ENCODE assay signal across 39 cellular contexts in genomic region chr5:153362026-153362425, GRCh38.
"Had no signal": no experiment of that assay in that cellular context is flagged by ENCODE, and none has a peak within 500 bp of the region (broad histone marks: within the 10 kb centered on the region; RNA-seq: fewer than 3 reads in every experiment).

No MANE protein-coding gene starts in this region.

- H3K4me1 Mint-ChIP-seq: central memory CD8-positive, alpha-beta T cell had no signal

- H3K27ac ChIP-seq: adrenal gland, ascending aorta, body of pancreas, brain microvascular endothelial cell, breast epithelium, cardiac muscle cell had no signal

- H3K27ac Mint-ChIP-seq: activated naive CD4-positive, alpha-beta T cell treated with anti-CD3 and anti-CD28 coated beads for 36 hours; activated naive CD4-positive, alpha-beta T cell treated with anti-CD3 and anti-CD28 coated beads, Interleukin-2, amount 10 ng/mL, durations not matched to agents 7 days and 5 days; activated naive CD4-positive, alpha-beta T cell treated with anti-CD3 and anti-CD28 coated beads, Interleukin-2, amount 50 U/mL, for 24 hours; activated naive CD4-positive, alpha-beta T cell treated with anti-CD3 and anti-CD28 coated beads, Interleukin-2, amount 50 U/mL, for 72 hours; activated naive CD8-positive, alpha-beta T cell; activated naive CD8-positive, alpha-beta T cell treated with anti-CD3 and anti-CD28 coated beads, Interleukin-2, amount 10 ng/mL, durations not matched to agents 7 days and 5 days; activated naive CD8-positive, alpha-beta T cell treated with anti-CD3 and anti-CD28 coated beads, Interleukin-2, amount 50 U/mL, for 24 hours; activated T-cell treated with anti-CD3 and anti-CD28 coated beads, Interleukin-2, amount 50 U/mL, for 24 hours; activated T-cell treated with anti-CD3 and anti-CD28 coated beads, Interleukin-2, amount 50 U/mL, for 72 hours; activated T-helper 1 cell treated with anti-CD3 and anti-CD28 coated beads, Interleukin-12 subunit alpha, Interleukin-12 subunit beta, Interleukin-2, Interleukin-4 antibody, amounts not matched to agents 30 ng/mL and 10 ng/mL and 1 ng/mL, durations not matched to agents 14 hours and 24 hours and 36 hours; activated T-helper 17 cell treated with anti-CD3 and anti-CD28 coated beads, Interleukin-2, amount 50 U/mL, for 72 hours; activated T-helper 2 cell treated with anti-CD3 and anti-CD28 coated beads, Interferon-gamma antibody, Interleukin-2, Interleukin-4, amounts not matched to agents 10 μg/mL and 5 μg/mL and 100 μg/mL, durations not matched to agents 14 hours and 24 hours and 36 hours; brain had no signal

- H3K27me3 ChIP-seq: adrenal gland, ascending aorta, body of pancreas, brain microvascular endothelial cell, breast epithelium, cardiac muscle cell had no signal

- H3K36me3 ChIP-seq: adrenal gland, ascending aorta, brain microvascular endothelial cell, breast epithelium, cardiac muscle cell had no signal

- H3K9me3 Mint-ChIP-seq: activated naive CD4-positive, alpha-beta T cell treated with anti-CD3 and anti-CD28 coated beads, Interleukin-2, amount 10 ng/mL, durations not matched to agents 7 days and 5 days; activated T-cell treated with anti-CD3 and anti-CD28 coated beads, Interleukin-2, amount 50 U/mL, for 4 hours had no signal

- H3K36me3 Mint-ChIP-seq: activated naive CD4-positive, alpha-beta T cell treated with anti-CD3 and anti-CD28 coated beads, Interleukin-2, amount 10 ng/mL, durations not matched to agents 7 days and 5 days; activated naive CD4-positive, alpha-beta T cell treated with anti-CD3 and anti-CD28 coated beads, Interleukin-2, amount 50 U/mL, for 24 hours; activated naive CD8-positive, alpha-beta T cell; brain had no signal

- H3K9me3 ChIP-seq: adrenal gland, ascending aorta, body of pancreas, breast epithelium had no signal

- H3K4me1 ChIP-seq: adrenal gland, ascending aorta, body of pancreas, breast epithelium had no signal

- H3K4me3 ChIP-seq: adrenal gland, ascending aorta, body of pancreas, breast epithelium, cardiac muscle cell had no signal

- H3K4me3 Mint-ChIP-seq: activated naive CD4-positive, alpha-beta T cell treated with anti-CD3 and anti-CD28 coated beads for 36 hours; activated naive CD4-positive, alpha-beta T cell treated with anti-CD3 and anti-CD28 coated beads, Interleukin-2, amount 10 ng/mL, durations not matched to agents 7 days and 5 days; activated naive CD4-positive, alpha-beta T cell treated with anti-CD3 and anti-CD28 coated beads, Interleukin-2, amount 50 U/mL, for 24 hours; activated naive CD8-positive, alpha-beta T cell; activated naive CD8-positive, alpha-beta T cell treated with anti-CD3 and anti-CD28 coated beads, Interleukin-2, amount 10 ng/mL, durations not matched to agents 7 days and 5 days; activated naive CD8-positive, alpha-beta T cell treated with anti-CD3 and anti-CD28 coated beads, Interleukin-2, amount 50 U/mL, for 24 hours; activated T-cell treated with anti-CD3 and anti-CD28 coated beads, Interleukin-2, amount 50 U/mL, for 24 hours; activated T-cell treated with anti-CD3 and anti-CD28 coated beads, Interleukin-2, amount 50 U/mL, for 4 hours; activated T-cell treated with anti-CD3 and anti-CD28 coated beads, Interleukin-2, amount 50 U/mL, for 72 hours; activated T-helper 1 cell treated with anti-CD3 and anti-CD28 coated beads, Interleukin-12 subunit alpha, Interleukin-12 subunit beta, Interleukin-2, Interleukin-4 antibody, amounts not matched to agents 30 ng/mL and 10 ng/mL and 1 ng/mL, durations not matched to agents 14 hours and 24 hours and 36 hours; activated T-helper 17 cell treated with anti-CD3 and anti-CD28 coated beads, Interleukin-2, amount 50 U/mL, for 72 hours; brain; central memory CD8-positive, alpha-beta T cell had no signal

- H3K27me3 Mint-ChIP-seq: activated naive CD4-positive, alpha-beta T cell treated with anti-CD3 and anti-CD28 coated beads, Interleukin-2, amount 10 ng/mL, durations not matched to agents 7 days and 5 days; activated naive CD4-positive, alpha-beta T cell treated with anti-CD3 and anti-CD28 coated beads, Interleukin-2, amount 50 U/mL, for 24 hours; activated naive CD8-positive, alpha-beta T cell; activated naive CD8-positive, alpha-beta T cell treated with anti-CD3 and anti-CD28 coated beads, Interleukin-2, amount 10 ng/mL, durations not matched to agents 7 days and 5 days; activated naive CD8-positive, alpha-beta T cell treated with anti-CD3 and anti-CD28 coated beads, Interleukin-2, amount 50 U/mL, for 24 hours; activated T-cell treated with anti-CD3 and anti-CD28 coated beads, Interleukin-2, amount 50 U/mL, for 24 hours; brain; central memory CD8-positive, alpha-beta T cell had no signal

- FAIRE-seq: astrocyte, bronchial epithelial cell had no signal

- DNase-seq: activated effector memory CD4-positive, alpha-beta T cell treated with anti-CD3 and anti-CD28 coated beads, Interleukin-2, amount 50 U/mL, for 16 hours; activated effector memory CD4-positive, alpha-beta T cell treated with Interleukin-2 at 50 U/mL for 16 hours; activated gamma-delta T cell; activated gamma-delta T cell treated with Interleukin-2 at 50 U/mL for 16 hours; activated naive CD4-positive, alpha-beta T cell; activated naive CD4-positive, alpha-beta T cell treated with anti-CD3 and anti-CD28 coated beads for 36 hours; activated naive CD4-positive, alpha-beta T cell treated with anti-CD3 and anti-CD28 coated beads, Interleukin-2, amount 10 ng/mL, durations not matched to agents 7 days and 5 days; activated naive CD4-positive, alpha-beta T cell treated with anti-CD3 and anti-CD28 coated beads, Interleukin-2, amount 50 U/mL, for 16 hours; activated naive CD4-positive, alpha-beta T cell treated with Interleukin-2 at 50 U/mL for 16 hours; activated naive CD8-positive, alpha-beta T cell treated with anti-CD3 and anti-CD28 coated beads, Interleukin-2, amount 10 ng/mL, durations not matched to agents 7 days and 5 days; activated naive CD8-positive, alpha-beta T cell treated with anti-CD3 and anti-CD28 coated beads, Interleukin-2, amount 50 U/mL, for 24 hours; activated T-cell treated with anti-CD3 and anti-CD28 coated beads, Interleukin-2, amount 50 U/mL, for 1 hour; activated T-cell treated with anti-CD3 and anti-CD28 coated beads, Interleukin-2, amount 50 U/mL, for 24 hours; activated T-cell treated with anti-CD3 and anti-CD28 coated beads, Interleukin-2, amount 50 U/mL, for 4 hours; activated T-cell treated with anti-CD3 and anti-CD28 coated beads, Interleukin-2, amount 50 U/mL, for 48 hours; activated T-cell treated with anti-CD3 and anti-CD28 coated beads, Interleukin-2, amount 50 U/mL, for 72 hours; adrenal gland; amniotic stem cell; amygdala; anterior cingulate cortex; aorta; body of pancreas; brain microvascular endothelial cell; caudate nucleus; central memory CD4-positive, alpha-beta T cell; cerebellar nuclear complex had no signal
